In the genomic region with DNA sequence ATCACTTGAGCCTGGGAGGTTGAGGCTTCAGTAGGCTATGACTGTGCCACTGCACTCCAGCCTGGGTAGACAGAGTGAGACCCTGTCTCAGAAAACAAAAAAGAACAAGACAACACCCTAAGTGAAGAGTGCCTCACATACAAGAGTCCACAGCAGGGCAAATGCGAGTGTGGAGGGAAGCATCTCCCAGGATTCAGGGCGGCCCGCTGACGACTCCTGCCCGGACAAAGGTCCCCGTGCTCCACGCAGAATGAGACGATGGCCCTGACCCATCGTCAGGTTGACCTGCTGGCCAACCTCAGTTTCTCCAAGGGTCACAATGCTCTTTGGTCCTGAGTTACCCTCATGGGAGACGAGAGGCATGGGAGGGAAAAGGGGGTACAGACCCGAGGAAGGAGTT, we compare ENCODE assay signal across 23 cellular contexts. TPM values are rescaled to one million over a fixed set of nuclear protein-coding genes. Genes with fewer than 3 reads are reported as not detected.
A peak's percentile ranks its signal among the peaks of the same experiment; 100 is the strongest.
DNase-seq lines count a peak whose midpoint lies in the region; ATAC-seq and TF ChIP-seq lines count a peak whose summit lies in the region.
"Had no signal": no experiment of that assay in that cellular context is flagged by ENCODE, and none has a peak within 500 bp of the region (broad histone marks: within the 10 kb centered on the region; RNA-seq: fewer than 3 reads in every experiment).

No MANE protein-coding gene starts in this region.

- peaks cover 5% of the 10 kb centered on the region for H3K9me3 Mint-ChIP-seq in activated T-helper 1 cell treated with anti-CD3 and anti-CD28 coated beads, Interleukin-12 subunit alpha, Interleukin-12 subunit beta, Interleukin-2, Interleukin-4 antibody, amounts not matched to agents 30 ng/mL and 10 ng/mL and 1 ng/mL, durations not matched to agents 14 hours and 24 hours and 36 hours
- peaks cover 3 to 4% of the 10 kb centered on the region in 2 donors for H3K9me3 Mint-ChIP-seq in stimulated activated naive B cell treated with anti-CD40 and anti-IgM and Interleukin-4, amounts not matched to agents 10 μg/mL and 1 μg/mL and 100 μg/mL, for 72 hours
- peaks cover 26% of the 10 kb centered on the region for H3K9me3 Mint-ChIP-seq in endodermal cell

- H2AFZ ChIP-seq in mesenchymal stem cell (ENCODE audit: low read depth, low read length): no peak overlapping the region

- intact Hi-C loops in left ventricle myocardium superior (cut with micrococcal nuclease): no loop called here
- intact Hi-C loops in Right ventricle myocardium inferior (cut with DNase I): no loop called here
- intact Hi-C loops in activated T-helper 1 cell treated with anti-CD3 and anti-CD28 coated beads, Interleukin-12 subunit alpha, Interleukin-12 subunit beta, Interleukin-2, Interleukin-4 antibody, amounts not matched to agents 30 ng/mL and 10 ng/mL and 1 ng/mL, durations not matched to agents 14 hours and 24 hours and 36 hours (cut with micrococcal nuclease): no loop called here
- intact Hi-C loops in stomach (cut with DNase I; ENCODE audit: low total_unique reads): no loop called here

- H3K23ac ChIP-seq in mesenchymal stem cell (ENCODE audit: low read length in 2 of 2): no peak overlapping the region

- no peak overlapping the region for H2BK12ac ChIP-seq in mesenchymal stem cell (ENCODE audit: low read length in 2 of 2)

- 98% methylated on average over 11 of the region's 11 CpGs for WGBS in mesenchymal stem cell
- WGBS in stomach, 5 donors: 85 to 92% (median 91%) methylated on average over 11 of the region's 11 CpGs
- WGBS in endodermal cell (ENCODE audit: insufficient coverage in 1 of 2, insufficient read length in 1 of 2), 2 experiments: 92 to 97% methylated on average over 11 of the region's 11 CpGs

- H3K27ac ChIP-seq in mesenchymal stem cell (ENCODE audit: low read length, poor library complexity, severe bottlenecking) (no peak overlapping the region), stomach (peak overlapping the region in 1 of 5 donors; percentile 4), endodermal cell (ENCODE audit: low read depth, low read length) (no peak overlapping the region)
- H3K27ac ChIP-seq: sigmoid colon, SJSA1, vagina had no signal

- no peaks in the 10 kb centered on the region for H3K27me3 ChIP-seq in mesenchymal stem cell (ENCODE audit: control insufficient read depth in 1 of 2, insufficient read depth in 1 of 2, low read length in 2 of 2)
- no peaks in the 10 kb centered on the region for H3K27me3 ChIP-seq in stomach
- no peaks in the 10 kb centered on the region for H3K27me3 ChIP-seq in endodermal cell (ENCODE audit: control insufficient read depth, insufficient read depth, low read length, poor library complexity, severe bottlenecking)
- H3K27me3 ChIP-seq: pancreas, sigmoid colon, SJSA1, vagina had no signal

- no peak overlapping the region for H2BK15ac ChIP-seq in mesenchymal stem cell (ENCODE audit: low read depth, poor library complexity, severe bottlenecking)

- no peak overlapping the region for H3K14ac ChIP-seq in mesenchymal stem cell (ENCODE audit: low read length in 2 of 2)

- no peak overlapping the region for H3K4me3 Mint-ChIP-seq in activated T-helper 1 cell treated with anti-CD3 and anti-CD28 coated beads, Interleukin-12 subunit alpha, Interleukin-12 subunit beta, Interleukin-2, Interleukin-4 antibody, amounts not matched to agents 30 ng/mL and 10 ng/mL and 1 ng/mL, durations not matched to agents 14 hours and 24 hours and 36 hours
- H3K4me3 Mint-ChIP-seq in stimulated activated naive B cell treated with anti-CD40 and anti-IgM and Interleukin-4, amounts not matched to agents 10 μg/mL and 1 μg/mL and 100 μg/mL, for 72 hours: no peak overlapping the region
- H3K4me3 Mint-ChIP-seq in endodermal cell: no peak overlapping the region
- H3K4me3 Mint-ChIP-seq: activated naive CD4-positive, alpha-beta T cell treated with anti-CD3 and anti-CD28 coated beads, Interleukin-2, amount 50 U/mL, for 24 hours; T-helper 2 cell treated with Interferon-gamma antibody and Interleukin-4, amounts not matched to agents 5 μg/mL and 100 μg/mL, for 36 hours had no signal

- H3K27me3 Mint-ChIP-seq in activated T-helper 1 cell treated with anti-CD3 and anti-CD28 coated beads, Interleukin-12 subunit alpha, Interleukin-12 subunit beta, Interleukin-2, Interleukin-4 antibody, amounts not matched to agents 30 ng/mL and 10 ng/mL and 1 ng/mL, durations not matched to agents 14 hours and 24 hours and 36 hours (ENCODE audit: insufficient read depth): no peaks in the 10 kb centered on the region
- H3K27me3 Mint-ChIP-seq in stimulated activated naive B cell treated with anti-CD40 and anti-IgM and Interleukin-4, amounts not matched to agents 10 μg/mL and 1 μg/mL and 100 μg/mL, for 72 hours: no peaks in the 10 kb centered on the region
- no peaks in the 10 kb centered on the region for H3K27me3 Mint-ChIP-seq in endodermal cell (ENCODE audit: insufficient read depth)
- H3K27me3 Mint-ChIP-seq: activated naive CD4-positive, alpha-beta T cell treated with anti-CD3 and anti-CD28 coated beads, Interleukin-2, amount 50 U/mL, for 24 hours; CD4-positive, CD25-positive, alpha-beta regulatory T cell had no signal

- H3K79me1 ChIP-seq in mesenchymal stem cell (replicated peaks; ENCODE audit: low read length, poor library complexity, severe bottlenecking): peaks cover 2% of the 10 kb centered on the region

- no peak overlapping the region for H2AK5ac ChIP-seq in mesenchymal stem cell (ENCODE audit: low read length, severe bottlenecking)

- H3K4me3 ChIP-seq in mesenchymal stem cell (ENCODE audit: insufficient read depth in 1 of 2, low read depth in 1 of 2, low read length in 2 of 2) (no peak overlapping the region), stomach (no peak overlapping the region), endodermal cell (ENCODE audit: low read length) (no peak overlapping the region)
- H3K4me3 ChIP-seq: lung, pancreas, sigmoid colon, SJSA1, vagina had no signal

- H3K18ac ChIP-seq in mesenchymal stem cell (ENCODE audit: low read depth in 1 of 2, low read length in 2 of 2): no peak overlapping the region

- H2BK120ac ChIP-seq in mesenchymal stem cell (ENCODE audit: low read depth, low read length): no peak overlapping the region

- peaks cover 16% of the 10 kb centered on the region for H3K4me1 Mint-ChIP-seq in activated T-helper 1 cell treated with anti-CD3 and anti-CD28 coated beads, Interleukin-12 subunit alpha, Interleukin-12 subunit beta, Interleukin-2, Interleukin-4 antibody, amounts not matched to agents 30 ng/mL and 10 ng/mL and 1 ng/mL, durations not matched to agents 14 hours and 24 hours and 36 hours (ENCODE audit: low read depth)
- peaks cover 12 to 18% of the 10 kb centered on the region in 2 donors for H3K4me1 Mint-ChIP-seq in stimulated activated naive B cell treated with anti-CD40 and anti-IgM and Interleukin-4, amounts not matched to agents 10 μg/mL and 1 μg/mL and 100 μg/mL, for 72 hours
- H3K4me1 Mint-ChIP-seq in endodermal cell: no peaks in the 10 kb centered on the region

- H3K4me2 ChIP-seq in mesenchymal stem cell (ENCODE audit: low read length, poor library complexity, severe bottlenecking): no peak overlapping the region

- peaks cover 20% of the 10 kb centered on the region for H3K9me3 ChIP-seq in mesenchymal stem cell (ENCODE audit: control insufficient read depth, low read length)
- H3K9me3 ChIP-seq in stomach: no peaks in the 10 kb centered on the region
- peaks cover 18% of the 10 kb centered on the region for H3K9me3 ChIP-seq in endodermal cell (ENCODE audit: control insufficient read depth, low read length)
- H3K9me3 ChIP-seq: pancreas, sigmoid colon had no signal

- no peak overlapping the region for H4K8ac ChIP-seq in mesenchymal stem cell (ENCODE audit: low read length)

- no peak for ATAC-seq in left ventricle myocardium superior
- no peak for ATAC-seq in Right ventricle myocardium inferior
- no peak for ATAC-seq in stimulated activated naive B cell treated with anti-CD40 and anti-IgM and Interleukin-4, amounts not matched to agents 10 μg/mL and 1 μg/mL and 100 μg/mL, for 72 hours (replicated peaks)
- no peak for ATAC-seq in GM21381 (IDR thresholded peaks at IDR 0.05; ENCODE audit: unreplicated experiment)

- H3K4me1 ChIP-seq in mesenchymal stem cell (ENCODE audit: control insufficient read depth, insufficient read depth, low read depth, low read length) (peaks cover 12% of the 10 kb centered on the region), stomach (peaks cover 7 to 25% (median 16%) of the 10 kb centered on the region in 4 donors), endodermal cell (ENCODE audit: control insufficient read depth, insufficient read depth, low read length) (no peaks in the 10 kb centered on the region)
- H3K4me1 ChIP-seq: SJSA1 had no signal

- H3K9ac ChIP-seq in mesenchymal stem cell (ENCODE audit: low read length) (no peak overlapping the region), endodermal cell (ENCODE audit: extremely low read depth, low read length, poor library complexity, severe bottlenecking) (no peak overlapping the region)

- H3K27ac Mint-ChIP-seq in activated T-helper 1 cell treated with anti-CD3 and anti-CD28 coated beads, Interleukin-12 subunit alpha, Interleukin-12 subunit beta, Interleukin-2, Interleukin-4 antibody, amounts not matched to agents 30 ng/mL and 10 ng/mL and 1 ng/mL, durations not matched to agents 14 hours and 24 hours and 36 hours: peak overlapping the region; percentile 63
- H3K27ac Mint-ChIP-seq in stimulated activated naive B cell treated with anti-CD40 and anti-IgM and Interleukin-4, amounts not matched to agents 10 μg/mL and 1 μg/mL and 100 μg/mL, for 72 hours: peak overlapping the region; percentile 68
- no peak overlapping the region for H3K27ac Mint-ChIP-seq in endodermal cell
- H3K27ac Mint-ChIP-seq: activated naive CD4-positive, alpha-beta T cell treated with anti-CD3 and anti-CD28 coated beads, Interleukin-2, amount 50 U/mL, for 24 hours; T-helper 2 cell treated with Interferon-gamma antibody and Interleukin-4, amounts not matched to agents 5 μg/mL and 100 μg/mL, for 36 hours had no signal

- H3K36me3 ChIP-seq in mesenchymal stem cell (ENCODE audit: control insufficient read depth in 1 of 2, insufficient read depth in 2 of 2, low read depth in 1 of 2, low read length in 2 of 2): peaks cover 61 to 77% of the 10 kb centered on the region in 2 experiments
- H3K36me3 ChIP-seq in stomach: peaks cover 40 to 97% (median 77%) of the 10 kb centered on the region in 4 donors
- H3K36me3 ChIP-seq in endodermal cell (ENCODE audit: control insufficient read depth, insufficient read depth, low read length): peaks cover 67% of the 10 kb centered on the region

- peak; percentile 23 for DNase-seq in left ventricle myocardium superior
- no peak for DNase-seq in Right ventricle myocardium inferior (ENCODE audit: missing footprints)
- no peak for DNase-seq in activated T-helper 1 cell treated with anti-CD3 and anti-CD28 coated beads, Interleukin-12 subunit alpha, Interleukin-12 subunit beta, Interleukin-2, Interleukin-4 antibody, amounts not matched to agents 30 ng/mL and 10 ng/mL and 1 ng/mL, durations not matched to agents 14 hours and 24 hours and 36 hours (ENCODE audit: low spot score)
- peak; percentile 24 for DNase-seq in mesenchymal stem cell
- DNase-seq in stimulated activated naive B cell treated with anti-CD40 and anti-IgM and Interleukin-4, amounts not matched to agents 10 μg/mL and 1 μg/mL and 100 μg/mL, for 72 hours: no peak
- DNase-seq in stomach: no peak
- no peak for DNase-seq in endodermal cell
- DNase-seq: activated CD4-positive, alpha-beta T cell treated with anti-CD3 and anti-CD28 coated beads, Interleukin-2, amount 50 U/mL, for 48 hours; activated T-cell treated with anti-CD3 and anti-CD28 coated beads, Interleukin-2, amount 50 U/mL, for 1 hour; CD4-positive, CD25-positive, alpha-beta regulatory T cell; foreskin melanocyte; GOT3; hypothalamus; MM.1S; NCI-H1417 treated with DMSO at 0.1 percent for 48 hours had no signal

- TF ChIP-seq POLR2A in stomach (IDR thresholded peaks at IDR 0.05): no peak

- TF ChIP-seq CTCF in stomach (IDR thresholded peaks at IDR 0.05) (no peak), endodermal cell (conservative IDR thresholded peaks at IDR 0.05) (no peak)

- no peak overlapping the region for H4K91ac ChIP-seq in mesenchymal stem cell (ENCODE audit: low read length)

- no peak overlapping the region for H3K4ac ChIP-seq in mesenchymal stem cell (ENCODE audit: low read depth in 1 of 2, low read length in 2 of 2)

- no peak overlapping the region for H2BK5ac ChIP-seq in mesenchymal stem cell (ENCODE audit: low read depth, low read length, poor library complexity, severe bottlenecking)

- H3K36me3 Mint-ChIP-seq in activated T-helper 1 cell treated with anti-CD3 and anti-CD28 coated beads, Interleukin-12 subunit alpha, Interleukin-12 subunit beta, Interleukin-2, Interleukin-4 antibody, amounts not matched to agents 30 ng/mL and 10 ng/mL and 1 ng/mL, durations not matched to agents 14 hours and 24 hours and 36 hours (ENCODE audit: low read depth): peaks cover 21% of the 10 kb centered on the region
- H3K36me3 Mint-ChIP-seq in stimulated activated naive B cell treated with anti-CD40 and anti-IgM and Interleukin-4, amounts not matched to agents 10 μg/mL and 1 μg/mL and 100 μg/mL, for 72 hours: peaks cover 47 to 58% of the 10 kb centered on the region in 2 donors
- peaks cover 87% of the 10 kb centered on the region for H3K36me3 Mint-ChIP-seq in endodermal cell (ENCODE audit: low read depth)

- TF ChIP-seq EP300 in stomach (IDR thresholded peaks at IDR 0.05): no peak

RNA-seq across cellular contexts. Expression of a gene that starts 18.3 kb away (rescaled TPM):
- total RNA-seq in left ventricle myocardium superior: 14.8 TPM
- total RNA-seq in Right ventricle myocardium inferior: 12.2 TPM
- total RNA-seq in activated T-helper 1 cell treated with anti-CD3 and anti-CD28 coated beads, Interleukin-12 subunit alpha, Interleukin-12 subunit beta, Interleukin-2, Interleukin-4 antibody, amounts not matched to agents 30 ng/mL and 10 ng/mL and 1 ng/mL, durations not matched to agents 14 hours and 24 hours and 36 hours: 24.6 and 26.3 TPM in 2 replicates
- 9.7 TPM for polyA plus RNA-seq in mesenchymal stem cell (2013, experiment 1 of 2)
- 10.7 TPM for polyA plus RNA-seq in mesenchymal stem cell (2013, experiment 2 of 2)
- total RNA-seq in stomach: 10 to 100 TPM in 4 of 5 donors, 1 to 10 TPM in 1; 8.0 to 46.0 (median 27.0) TPM
- 10 to 100 TPM; 15.1 to 31.1 (median 27.2) TPM for polyA plus RNA-seq in stomach
- 10 to 100 TPM; 45.8 to 55.3 TPM for total RNA-seq in endodermal cell
- 34.7 TPM for polyA plus RNA-seq in endodermal cell (2013, experiment 1 of 2)
- 32.0 TPM for polyA plus RNA-seq in endodermal cell (2013, experiment 2 of 2)

RNA-seq across cellular contexts. Expression of a gene that starts 19.6 kb away (rescaled TPM):
- total RNA-seq in left ventricle myocardium superior (434 TPM), Right ventricle myocardium inferior (407 TPM), stomach (100 to 1,000 TPM; 163 to 693 (median 508) TPM), endodermal cell (100 to 1,000 TPM; 134 to 172 TPM)
- total RNA-seq in activated T-helper 1 cell treated with anti-CD3 and anti-CD28 coated beads, Interleukin-12 subunit alpha, Interleukin-12 subunit beta, Interleukin-2, Interleukin-4 antibody, amounts not matched to agents 30 ng/mL and 10 ng/mL and 1 ng/mL, durations not matched to agents 14 hours and 24 hours and 36 hours: 221 and 233 TPM in 2 replicates
- 544 TPM for polyA plus RNA-seq in mesenchymal stem cell (2013, experiment 1 of 2)
- 553 TPM for polyA plus RNA-seq in mesenchymal stem cell (2013, experiment 2 of 2)
- polyA plus RNA-seq in stomach: 100 to 1,000 TPM; 166 to 251 (median 213) TPM
- 48.3 TPM for polyA plus RNA-seq in endodermal cell (2013, experiment 1 of 2)
- 43.6 TPM for polyA plus RNA-seq in endodermal cell (2013, experiment 2 of 2)

RNA-seq across cellular contexts. Expression of a gene that starts 33.7 kb away (rescaled TPM):
- total RNA-seq in left ventricle myocardium superior (110 TPM), Right ventricle myocardium inferior (98.9 TPM), stomach (100 to 1,000 TPM; 149 to 617 (median 206) TPM), endodermal cell (100 to 1,000 TPM; 165 to 177 TPM)
- total RNA-seq in activated T-helper 1 cell treated with anti-CD3 and anti-CD28 coated beads, Interleukin-12 subunit alpha, Interleukin-12 subunit beta, Interleukin-2, Interleukin-4 antibody, amounts not matched to agents 30 ng/mL and 10 ng/mL and 1 ng/mL, durations not matched to agents 14 hours and 24 hours and 36 hours: 124 and 132 TPM in 2 replicates
- polyA plus RNA-seq in mesenchymal stem cell (2013, experiment 1 of 2): 182 TPM
- polyA plus RNA-seq in mesenchymal stem cell (2013, experiment 2 of 2): 176 TPM
- 100 to 1,000 TPM in 2 of 3 donors, 10 to 100 TPM in 1; 85.0 to 115 (median 101) TPM for polyA plus RNA-seq in stomach
- 75.1 TPM for polyA plus RNA-seq in endodermal cell (2013, experiment 1 of 2)
- polyA plus RNA-seq in endodermal cell (2013, experiment 2 of 2): 66.4 TPM

RNA-seq across cellular contexts. Expression of a gene that starts 46.5 kb away (rescaled TPM):
- total RNA-seq in left ventricle myocardium superior: 7.1 TPM
- total RNA-seq in Right ventricle myocardium inferior: 10.3 TPM
- 0.64 and 1.7 TPM in 2 replicates for total RNA-seq in activated T-helper 1 cell treated with anti-CD3 and anti-CD28 coated beads, Interleukin-12 subunit alpha, Interleukin-12 subunit beta, Interleukin-2, Interleukin-4 antibody, amounts not matched to agents 30 ng/mL and 10 ng/mL and 1 ng/mL, durations not matched to agents 14 hours and 24 hours and 36 hours
- polyA plus RNA-seq in mesenchymal stem cell (2013, experiment 1 of 2): 0.22 TPM
- 0.29 TPM for polyA plus RNA-seq in mesenchymal stem cell (2013, experiment 2 of 2)
- 10 to 100 TPM in 2 of 5 donors, 1 to 10 TPM in 2, not detected in 1; 5.0 to 21.0 (median 13.3) TPM for total RNA-seq in stomach
- 1 to 10 TPM; 3.3 to 8.4 (median 8.2) TPM for polyA plus RNA-seq in stomach
- 1 to 10 TPM; 5.7 to 6.3 TPM for total RNA-seq in endodermal cell
- polyA plus RNA-seq in endodermal cell (2013, experiment 1 of 2): 1.4 TPM
- polyA plus RNA-seq in endodermal cell (2013, experiment 2 of 2): 1.6 TPM

Comparison
In these comparisons a context has a peak if more than half of its experiments do, and no peak if none do; other contexts are left out.
1. DNase-seq: peak in left ventricle myocardium superior (single experiment) and mesenchymal stem cell (single experiment); none in Right ventricle myocardium inferior (single experiment), activated T-helper 1 cell treated with anti-CD3 and anti-CD28 coated beads, Interleukin-12 subunit alpha, Interleukin-12 subunit beta, Interleukin-2, Interleukin-4 antibody, amounts not matched to agents 30 ng/mL and 10 ng/mL and 1 ng/mL, durations not matched to agents 14 hours and 24 hours and 36 hours (single experiment), stimulated activated naive B cell treated with anti-CD40 and anti-IgM and Interleukin-4, amounts not matched to agents 10 μg/mL and 1 μg/mL and 100 μg/mL, for 72 hours (single experiment), stomach (single experiment) and endodermal cell (single experiment).